12 cellular contexts compared by ENCODE assay signal in the genomic region with DNA sequence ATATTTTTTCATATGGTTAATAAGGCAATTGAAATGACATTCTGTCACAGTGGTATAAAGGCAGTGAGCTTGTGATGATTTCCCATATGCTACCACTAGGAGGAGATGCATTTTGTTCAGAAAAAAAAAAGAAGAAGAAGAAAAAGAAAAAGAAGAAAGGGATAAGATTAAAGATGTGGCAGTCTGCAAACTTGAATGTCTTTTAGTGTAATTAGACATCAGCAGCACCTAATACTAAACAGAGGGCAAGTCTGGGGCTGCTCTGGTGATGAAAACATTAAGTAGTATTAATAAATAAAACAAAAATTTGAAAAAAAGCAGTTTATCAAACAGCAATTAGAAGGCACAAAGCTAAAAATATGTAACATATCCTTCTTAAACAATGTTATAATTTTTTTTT.
DNase-seq lines count a peak whose midpoint lies in the region; ATAC-seq and TF ChIP-seq lines count a peak whose summit lies in the region.
"Had no signal": no experiment of that assay in that cellular context is flagged by ENCODE, and none has a peak within 500 bp of the region (broad histone marks: within the 10 kb centered on the region; RNA-seq: fewer than 3 reads in every experiment).

No MANE protein-coding gene starts in this region.

- H3K36me3 ChIP-seq in adipocyte (ENCODE audit: control insufficient read depth, insufficient read depth, low read length, severe bottlenecking) (no peaks in the 10 kb centered on the region), liver (ENCODE audit: control insufficient read depth in 4 of 4, insufficient read depth in 3 of 4, low read depth in 1 of 4, low read length in 3 of 4) (no peaks in the 10 kb centered on the region)
- H3K36me3 ChIP-seq: upper lobe of left lung had no signal

- no peak for ATAC-seq in HG02840 (IDR thresholded peaks at IDR 0.05; ENCODE audit: low FRiP score, unreplicated experiment)
- no peak for ATAC-seq in HG03342 (IDR thresholded peaks at IDR 0.05; ENCODE audit: unreplicated experiment)
- ATAC-seq in GM19397 (IDR thresholded peaks at IDR 0.05; ENCODE audit: unreplicated experiment), result no peak

- no peak overlapping the region for H3K4me3 ChIP-seq in adipocyte (ENCODE audit: low read length)
- no peak overlapping the region for H3K4me3 ChIP-seq in liver (ENCODE audit: low read depth in 1 of 3, low read length in 3 of 3)
- H3K4me3 ChIP-seq: SK-N-MC, upper lobe of left lung had no signal

- H3K4me1 ChIP-seq in adipocyte (ENCODE audit: control insufficient read depth, insufficient read depth, low read length), result no peaks in the 10 kb centered on the region
- no peaks in the 10 kb centered on the region for H3K4me1 ChIP-seq in liver (ENCODE audit: control insufficient read depth in 4 of 4, insufficient read depth in 4 of 4, low read length in 3 of 4)
- H3K4me1 ChIP-seq: upper lobe of left lung had no signal

- DNase-seq in DMS53 treated with DMSO at 0.1 percent for 48 hours (lab: John Stamatoyannopoulos, UW; ENCODE audit: unreplicated experiment) (peak; percentile 61), KBM-7 (peak; percentile 35), adipocyte (ENCODE audit: low read depth) (peak; percentile 12), KG1 (lab: John Stamatoyannopoulos, UW) (no peak)
- DNase-seq: activated gamma-delta T cell; stimulated activated CD4-positive, alpha-beta T cell treated with anti-CD3 and anti-CD28 coated beads, Interleukin-12 subunit alpha, Interleukin-12 subunit beta, amount 100 ng/mL, for 4 hours; upper lobe of left lung had no signal

- in situ Hi-C loops in KBM-7 (cut with MboI; ENCODE audit: low pct_unique_long_range_greater_than_20kb, low sequenced_read_pairs), result no loop called here

- H3K27me3 ChIP-seq in adipocyte (replicated peaks; ENCODE audit: control insufficient read depth, insufficient read depth, low read length) (no peaks in the 10 kb centered on the region), liver (ENCODE audit: control insufficient read depth in 4 of 4, insufficient read depth in 4 of 4, low read length in 3 of 4) (no peaks in the 10 kb centered on the region)
- H3K27me3 ChIP-seq: upper lobe of left lung had no signal

- no peaks in the 10 kb centered on the region for H3K9me3 ChIP-seq in adipocyte (ENCODE audit: control insufficient read depth, low read length)
- H3K9me3 ChIP-seq in liver (ENCODE audit: control insufficient read depth in 4 of 4, low read length in 3 of 4), result no peaks in the 10 kb centered on the region
- H3K9me3 ChIP-seq: upper lobe of left lung had no signal

- peak; percentile 39 for TF ChIP-seq CTCF in liver (IDR thresholded peaks at IDR 0.05; ENCODE audit: low read depth, low read length, missing input control)

- H3K9ac ChIP-seq in adipocyte (ENCODE audit: low read length) (no peak overlapping the region), liver (ENCODE audit: low read depth in 1 of 2, low read length in 2 of 2) (no peak overlapping the region)

- peak; percentile 27 to 54 for TF ChIP-seq RAD21 in liver (IDR thresholded peaks at IDR 0.05)

- no peak overlapping the region for H3K27ac ChIP-seq in liver (ENCODE audit: low read depth in 1 of 2, low read length in 2 of 2)
- H3K27ac ChIP-seq: SK-N-MC, upper lobe of left lung had no signal

TF ChIP-seq in liver, 16 proteins besides CTCF, POLR2A, EP300 and RAD21:
- no peak for TF ChIP-seq JUND (IDR thresholded peaks at IDR 0.05)
